8 cellular contexts compared by ENCODE assay signal in the genomic region with DNA sequence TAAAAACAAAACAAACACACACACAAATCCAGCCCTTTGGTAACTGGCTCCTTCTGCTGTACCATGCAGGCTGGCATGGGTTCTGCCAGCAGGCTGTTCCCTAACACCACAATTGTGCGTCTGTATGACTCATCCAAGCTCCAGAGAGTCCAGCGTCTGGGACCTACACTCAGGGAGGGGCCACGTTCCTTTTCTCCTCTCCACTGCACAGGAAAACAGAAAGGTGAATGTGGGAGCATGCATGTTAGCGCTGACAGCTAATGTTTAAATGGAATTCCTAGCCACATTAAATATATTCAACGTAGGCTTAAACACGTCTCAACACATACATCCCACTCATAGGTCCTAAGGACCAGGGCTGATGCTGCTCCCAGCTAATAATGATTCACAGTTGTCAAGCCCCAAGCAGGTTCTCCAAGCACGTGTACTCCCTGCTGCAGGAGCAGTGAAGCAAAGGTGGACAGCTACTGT. TPM values are rescaled to one million over a fixed set of nuclear protein-coding genes. Genes with fewer than 3 reads are reported as not detected.
DNase-seq lines count a peak whose midpoint lies in the region; ATAC-seq lines count a peak whose summit lies in the region.

No MANE protein-coding gene starts in this region.

- peaks cover 6 to 14% (median 7%) of the 10 kb centered on the region in 4 donors for H3K4me1 Mint-ChIP-seq in naive thymus-derived CD8-positive, alpha-beta T cell

- DNase-seq in ELR (ENCODE audit: low read depth): peak; percentile 94
- peak; percentile 45 for DNase-seq in NCI-H446 treated with DMSO at 0.1 percent for 48 hours (lab: John Stamatoyannopoulos, UW)
- DNase-seq in dermis blood vessel endothelial cell: peak; percentile 89
- peak; percentile 78 for DNase-seq in mesenteric fat pad (ENCODE audit: low spot score)
- no peak for DNase-seq in COR-L47 (lab: John Stamatoyannopoulos, UW)
- no peak for DNase-seq in naive thymus-derived CD8-positive, alpha-beta T cell

- ATAC-seq in GM21717 (IDR thresholded peaks at IDR 0.05; ENCODE audit: unreplicated experiment): no peak
- no peak for ATAC-seq in GM19395 (IDR thresholded peaks at IDR 0.05; ENCODE audit: unreplicated experiment)
- no peak for ATAC-seq in naive thymus-derived CD8-positive, alpha-beta T cell

- H3K36me3 Mint-ChIP-seq in naive thymus-derived CD8-positive, alpha-beta T cell: peaks cover 0 to 60% (median 17%) of the 10 kb centered on the region in 3 donors

- POLR2A ChIA-PET in naive thymus-derived CD8-positive, alpha-beta T cell (lab: Charles Lee): interaction anchor here (0.5 kb wide), 1 partner anchor 148 kb away, joined by 4 read pairs; no protein-coding TSS in a partner anchor

- H3K27ac Mint-ChIP-seq in naive thymus-derived CD8-positive, alpha-beta T cell: peak overlapping the region in 2 of 10 donors; percentile 52 to 67

- no peak overlapping the region for H3K4me3 Mint-ChIP-seq in naive thymus-derived CD8-positive, alpha-beta T cell

- no peaks in the 10 kb centered on the region for H3K27me3 Mint-ChIP-seq in naive thymus-derived CD8-positive, alpha-beta T cell

- H3K9me3 Mint-ChIP-seq in naive thymus-derived CD8-positive, alpha-beta T cell: no peaks in the 10 kb centered on the region

RNA-seq across cellular contexts. Expression of gene MAP1LC3A, which starts 20.7 kb away (rescaled TPM):
- total RNA-seq in dermis blood vessel endothelial cell (20.9 and 45.8 TPM in 2 replicates), mesenteric fat pad (48.1 TPM)
- 1 to 10 TPM in 1 of 2 experiments, under 1 TPM in 1; 0.99 to 2.4 TPM for total RNA-seq in naive thymus-derived CD8-positive, alpha-beta T cell
- polyA plus RNA-seq in naive thymus-derived CD8-positive, alpha-beta T cell: 1 to 10 TPM in 2 of 3 donors, under 1 TPM in 1; 0.94 to 2.1 (median 1.6) TPM

Comparison
In these comparisons a context has a peak if more than half of its experiments do, and no peak if none do; other contexts are left out.
1. DNase-seq: peak in ELR (single experiment), NCI-H446 treated with DMSO at 0.1 percent for 48 hours (single experiment), dermis blood vessel endothelial cell (single experiment) and mesenteric fat pad (single experiment); none in COR-L47 (single experiment) and naive thymus-derived CD8-positive, alpha-beta T cell (0 of 10).